In genomic region chr17:28330671-28331070, GRCh38 we compare ENCODE assay signal across 2 cellular contexts.
A peak's percentile ranks its signal among the peaks of the same experiment; 100 is the strongest.
TF ChIP-seq lines count a peak whose summit lies in the region.

No MANE protein-coding gene starts in this region.

TF ChIP-seq in HepG2, 621 proteins besides CTCF, POLR2A, EP300 and RAD21:
- 0 out of 2 replicates have a peak, but pooled peaks have one; percentile 31 for TF ChIP-seq POLR2AphosphoS5 (IDR thresholded peaks at IDR 0.05; ENCODE audit: low read depth, low read length)
- no peak for TF ChIP-seq ATM (IDR thresholded peaks at IDR 0.05; ENCODE audit: borderline replicate concordance)

TF ChIP-seq in GM12891, 5 proteins besides CTCF, POLR2A, EP300 and RAD21:
- TF ChIP-seq TAF1 (IDR thresholded peaks at IDR 0.05; ENCODE audit: low read depth, low read length) = no peak
- no peak for TF ChIP-seq POU2F2 (IDR thresholded peaks at IDR 0.05; ENCODE audit: low read depth, low read length)
- TF ChIP-seq POLR2AphosphoS5 (IDR thresholded peaks at IDR 0.05; ENCODE audit: low read depth, low read length) = no peak
- TF ChIP-seq PAX5 (IDR thresholded peaks at IDR 0.05; ENCODE audit: insufficient read depth, low read length, severe bottlenecking) = no peak
- no peak for TF ChIP-seq SPI1 (IDR thresholded peaks at IDR 0.05; ENCODE audit: low read depth, low read length)
